Comparison of ENCODE assay signal across 7 cellular contexts in genomic region chr7:128135275-128136214, GRCh38.
A peak's percentile ranks its signal among the peaks of the same experiment; 100 is the strongest.
DNase-seq lines count a peak whose midpoint lies in the region; ATAC-seq and TF ChIP-seq lines count a peak whose summit lies in the region.

No MANE protein-coding gene starts in this region.

- no peak overlapping the region for H3K27ac Mint-ChIP-seq in WTC11

- peaks cover 73% of the 10 kb centered on the region for H3K27me3 Mint-ChIP-seq in WTC11 (ENCODE audit: low read depth)

- no peak overlapping the region for H3K27ac ChIP-seq in caudate nucleus (ENCODE audit: low read depth, low read length)

- POLR2A ChIA-PET in WTC11 (lab: Charles Lee) = interaction anchor here (0.6 to 1.4 kb wide), 4 partner anchors 32 to 64 kb away, joined by 3 to 4 read pairs (median 3); no protein-coding TSS in a partner anchor

- H3K4me3 Mint-ChIP-seq in WTC11 = peak overlapping the region; percentile 71

- peaks cover 6% of the 10 kb centered on the region; the same call in 1 of the 2 replicates for H3K36me3 Mint-ChIP-seq in WTC11

- peak overlapping the region; percentile 45 for H3K4me3 ChIP-seq in HFF-Myc (replicated peaks; ENCODE audit: low read depth, low read length)

- peak; percentile 91 for TF ChIP-seq CTCF in GM12874 (IDR thresholded peaks at IDR 0.05; ENCODE audit: insufficient read depth, low read depth, low read length)
- peak; percentile 64 for TF ChIP-seq CTCF in HFF-Myc (IDR thresholded peaks at IDR 0.05; ENCODE audit: low read depth, low read length, missing control alignments)
- TF ChIP-seq CTCF in WTC11 (IDR thresholded peaks at IDR 0.05) = peak; percentile 91

- DNase-seq in HFF-Myc (ENCODE audit: extremely low read depth, low read depth) (peak; percentile 19), NAMALWA (ENCODE audit: low spot score) (peak; percentile 80), WTC11 (ENCODE audit: low spot score) (peak; percentile 55), caudate nucleus (lab: John Stamatoyannopoulos, UW) (peak in 39 of 61 donors; percentile 13 to 74 (median 47)), kidney tubule cell (ENCODE audit: low spot score) (peak; percentile 54)
- DNase-seq in stimulated activated CD4-positive, alpha-beta T cell treated with anti-CD3 and anti-CD28 coated beads, Interleukin-1b, Interleukin-23, amount 100 ng/mL, for 4 hours (ENCODE audit: low read depth in 2 of 2) = peak; percentile 56 to 60

- peaks cover 9% of the 10 kb centered on the region for H3K9me3 Mint-ChIP-seq in WTC11

- H3K4me1 Mint-ChIP-seq in WTC11 = peaks cover 10% of the 10 kb centered on the region

- peak; percentile 76 for ATAC-seq in WTC11

- CTCF ChIA-PET in WTC11 (lab: Charles Lee) = interaction anchor here (0.6 to 5.6 kb wide), 46 partner anchors 9 to 768 kb away, joined by 3 to 198 read pairs (median 4); partner anchors contain the start of gene LRRC4

TF ChIP-seq in WTC11, 78 proteins besides CTCF, POLR2A, EP300 and RAD21 (continues in another document):
- TF ChIP-seq ESRRA (CRISPR knock-in tag; IDR thresholded peaks at IDR 0.05; ENCODE audit: borderline replicate concordance) = no peak
- TF ChIP-seq JAZF1 (CRISPR knock-in tag; IDR thresholded peaks at IDR 0.05) = no peak
- peak; percentile 47; the same call in 1 of the 2 replicates for TF ChIP-seq CREM (CRISPR knock-in tag; IDR thresholded peaks at IDR 0.05)
- TF ChIP-seq TEAD1 (CRISPR knock-in tag; IDR thresholded peaks at IDR 0.05) = no peak
- peak; percentile 47 for TF ChIP-seq FOXP4 (CRISPR knock-in tag; IDR thresholded peaks at IDR 0.05)
- peak; percentile 85 for TF ChIP-seq MAX (CRISPR knock-in tag; IDR thresholded peaks at IDR 0.05)
- 0 out of 2 replicates have a peak, but pooled peaks have one; percentile 57 for TF ChIP-seq NR3C1 (CRISPR knock-in tag; conservative IDR thresholded peaks at IDR 0.05; ENCODE audit: low read depth)
- no peak for TF ChIP-seq ZNF671 (CRISPR knock-in tag; IDR thresholded peaks at IDR 0.05)
- TF ChIP-seq NFYB (CRISPR knock-in tag; conservative IDR thresholded peaks at IDR 0.05; ENCODE audit: low read depth) = 0 out of 2 replicates have a peak, but pooled peaks have one; percentile 17
- TF ChIP-seq ZNF423 (CRISPR knock-in tag; IDR thresholded peaks at IDR 0.05) = peak; percentile 80
- peak; percentile 73; the same call in 1 of the 2 replicates for TF ChIP-seq ETV6 (CRISPR knock-in tag; IDR thresholded peaks at IDR 0.05)
- 0 out of 2 replicates have a peak, but pooled peaks have one; percentile 64 for TF ChIP-seq SMAD3 (CRISPR knock-in tag; IDR thresholded peaks at IDR 0.05; ENCODE audit: borderline replicate concordance)
- no peak for TF ChIP-seq ZNF396 (CRISPR knock-in tag; IDR thresholded peaks at IDR 0.05; ENCODE audit: borderline replicate concordance)
- TF ChIP-seq E2F1 (CRISPR knock-in tag; IDR thresholded peaks at IDR 0.05) = peak; percentile 34; the same call in 1 of the 2 replicates
- peak; percentile 54; the same call in 1 of the 2 replicates for TF ChIP-seq KAT7 (CRISPR knock-in tag; IDR thresholded peaks at IDR 0.05; ENCODE audit: borderline replicate concordance)
- TF ChIP-seq ZNF232 (CRISPR knock-in tag; IDR thresholded peaks at IDR 0.05) = peak; percentile 38; the same call in 1 of the 2 replicates
- no peak for TF ChIP-seq MXD4 (CRISPR knock-in tag; IDR thresholded peaks at IDR 0.05; ENCODE audit: borderline replicate concordance)
- no peak for TF ChIP-seq SOX15 (CRISPR knock-in tag; IDR thresholded peaks at IDR 0.05)
- TF ChIP-seq ZNF281 (CRISPR knock-in tag; IDR thresholded peaks at IDR 0.05) = peak; percentile 73
- no peak for TF ChIP-seq AR (CRISPR knock-in tag; IDR thresholded peaks at IDR 0.05)
- peak; percentile 88 for TF ChIP-seq TP53 (CRISPR knock-in tag; IDR thresholded peaks at IDR 0.05)
- 0 out of 2 replicates have a peak, but pooled peaks have one; percentile 61 for TF ChIP-seq SP1 (CRISPR knock-in tag; conservative IDR thresholded peaks at IDR 0.05)
- TF ChIP-seq ZNF317 (CRISPR knock-in tag; IDR thresholded peaks at IDR 0.05; ENCODE audit: borderline replicate concordance, low read depth) = 0 out of 2 replicates have a peak, but pooled peaks have one; percentile 10
- TF ChIP-seq NR2C2 (CRISPR knock-in tag; IDR thresholded peaks at IDR 0.05) = 0 out of 2 replicates have a peak, but pooled peaks have one; percentile 5
- TF ChIP-seq FOXK1 (CRISPR knock-in tag; IDR thresholded peaks at IDR 0.05) = peak; percentile 55; the same call in 1 of the 2 replicates
- TF ChIP-seq USF2 (CRISPR knock-in tag; IDR thresholded peaks at IDR 0.05) = peak; percentile 69

Comparison
In these comparisons a context has a peak if more than half of its experiments do, and no peak if none do; other contexts are left out.
1. DNase-seq: peak in every context shown above with its lines; median percentile 80 in NAMALWA; 58 in stimulated activated CD4-positive, alpha-beta T cell treated with anti-CD3 and anti-CD28 coated beads, Interleukin-1b, Interleukin-23, amount 100 ng/mL, for 4 hours; 55 in WTC11; 54 in kidney tubule cell; 47 in caudate nucleus; 19 in HFF-Myc.